ENCODE assay signal across 31 cellular contexts in genomic region chr2:71557321-71557720, GRCh38.
DNase-seq lines count a peak whose midpoint lies in the region; ATAC-seq and TF ChIP-seq lines count a peak whose summit lies in the region.
"Had no signal": no experiment of that assay in that cellular context is flagged by ENCODE, and none has a peak within 500 bp of the region (broad histone marks: within the 10 kb centered on the region; RNA-seq: fewer than 3 reads in every experiment).

No MANE protein-coding gene starts in this region.

- H3K4me3 ChIP-seq in SK-N-SH (ENCODE audit: low read depth in 2 of 2, low read length in 1 of 2) (no peak overlapping the region), endodermal cell (ENCODE audit: low read length) (no peak overlapping the region), osteoblast (ENCODE audit: insufficient read depth, low read length) (no peak overlapping the region)
- H3K4me3 ChIP-seq: breast epithelium, HAP-1, PC-9, uterus had no signal

- no peaks in the 10 kb centered on the region for H3K27me3 Mint-ChIP-seq in endodermal cell (ENCODE audit: insufficient read depth)
- H3K27me3 Mint-ChIP-seq: activated CD4-positive, alpha-beta T cell treated with anti-CD3 and anti-CD28 coated beads, Interleukin-2, amount 10 ng/mL, durations not matched to agents 7 days and 5 days; stimulated activated naive CD8-positive, alpha-beta T cell treated with anti-CD3 and anti-CD28 coated beads, Interleukin-15, amount 100 ng/mL, for 72 hours had no signal

- no peak overlapping the region for H3K27ac Mint-ChIP-seq in endodermal cell
- H3K27ac Mint-ChIP-seq: activated CD4-positive, alpha-beta T cell treated with anti-CD3 and anti-CD28 coated beads, Interleukin-2, amount 10 ng/mL, durations not matched to agents 7 days and 5 days; CD8-positive, alpha-beta T cell; memory B cell had no signal

- peaks cover 7% of the 10 kb centered on the region; the same call in 1 of the 2 replicates for H3K27me3 ChIP-seq in SK-N-SH (ENCODE audit: insufficient read depth)
- H3K27me3 ChIP-seq in endodermal cell (ENCODE audit: control insufficient read depth, insufficient read depth, low read length, poor library complexity, severe bottlenecking) = no peaks in the 10 kb centered on the region
- peaks cover 8% of the 10 kb centered on the region for H3K27me3 ChIP-seq in osteoblast (ENCODE audit: insufficient read depth, low read length)
- H3K27me3 ChIP-seq: breast epithelium, uterus had no signal

- 51% methylated on average over 6 of the region's 6 CpGs for WGBS in SK-N-SH (ENCODE audit: low lambda C conversion rate)
- 88% methylated on average over 6 of the region's 6 CpGs; no CpG with 5 or more reads in 1 of the 2 experiments for WGBS in endodermal cell (ENCODE audit: insufficient coverage in 1 of 2, insufficient read length in 1 of 2), 2 experiments

- no peak for DNase-seq in SK-N-SH
- DNase-seq in HuH-7.5 (ENCODE audit: low spot score) = peak; percentile 65
- DNase-seq in endodermal cell = peak; percentile 70
- DNase-seq in osteoblast (ENCODE audit: insufficient read length, low spot score, missing footprints) = peak; percentile 69
- no peak for DNase-seq in left colon
- DNase-seq: activated CD4-positive, alpha-beta T cell treated with anti-CD3 and anti-CD28 coated beads, Interleukin-2, amount 10 ng/mL, durations not matched to agents 7 days and 5 days; activated naive CD4-positive, alpha-beta T cell; activated T-cell treated with anti-CD3 and anti-CD28 coated beads, Interleukin-2, amount 50 U/mL, for 4 hours; CD8-positive, alpha-beta T cell; effector CD4-positive, alpha-beta T cell; KBM-7; MM.1S; NCI-H1417; NCI-H2081 treated with DMSO at 0.1 percent for 48 hours; NCI-H345; occipital lobe; PC-9; SHP77 treated with DMSO at 0.1 percent for 48 hours; small intestine; stimulated activated CD4-positive, alpha-beta T cell treated with anti-CD3 and anti-CD28 coated beads, Interleukin-1b, Interleukin-23, amount 100 ng/mL, for 48 hours; stimulated activated CD8-positive, alpha-beta memory T cell treated with anti-CD3 and anti-CD28 coated beads, Interleukin-4, amount 100 ng/mL, for 48 hours; stimulated activated naive CD8-positive, alpha-beta T cell treated with anti-CD3 and anti-CD28 coated beads, Interleukin-15, amount 100 ng/mL, for 72 hours; SW 1271; T1000; uterus had no signal

- H3K27ac ChIP-seq in SK-N-SH (ENCODE audit: low read depth in 2 of 2, low read length in 1 of 2) (no peak overlapping the region), endodermal cell (ENCODE audit: low read depth, low read length) (no peak overlapping the region), osteoblast (ENCODE audit: low read depth, low read length) (no peak overlapping the region)
- H3K27ac ChIP-seq: breast epithelium, PC-9, uterus had no signal

- H2AFZ ChIP-seq in SK-N-SH (ENCODE audit: low read depth) = no peak overlapping the region
- no peak overlapping the region for H2AFZ ChIP-seq in osteoblast (ENCODE audit: low read length)
- H2AFZ ChIP-seq: PC-9 had no signal

- TF ChIP-seq RAD21 in SK-N-SH (IDR thresholded peaks at IDR 0.05; ENCODE audit: low read length) = peak; percentile 13; the same call in 1 of the 2 replicates

- CTCF ChIA-PET in SK-N-SH (lab: Yijun Ruan, JAX) = interaction anchor here (1.1 to 5.1 kb wide), 4 partner anchors 9 to 593 kb away, joined by 3 to 33 read pairs (median 8); no protein-coding TSS in a partner anchor

- H4K20me1 ChIP-seq in SK-N-SH (ENCODE audit: insufficient read depth) (no peaks in the 10 kb centered on the region), osteoblast (ENCODE audit: insufficient read depth, low read length) (no peaks in the 10 kb centered on the region)

- H3K4me2 ChIP-seq in SK-N-SH (no peak overlapping the region), osteoblast (ENCODE audit: insufficient read depth, low read length) (no peak overlapping the region)
- H3K4me2 ChIP-seq: PC-9 had no signal

- intact Hi-C loops in left colon (cut with DNase I, micrococcal nuclease) = loop anchor here (10.0 kb wide), 2 partner anchors 437 to 587 kb away; partner anchors contain the start of gene CYP26B1 (in 1 of the 2)

- H3K9me2 ChIP-seq in SK-N-SH = no peaks in the 10 kb centered on the region

- no peaks in the 10 kb centered on the region for H3F3A ChIP-seq in SK-N-SH (replicated peaks; ENCODE audit: insufficient read depth)

- H3K79me2 ChIP-seq in SK-N-SH (ENCODE audit: insufficient read depth) = no peaks in the 10 kb centered on the region
- no peaks in the 10 kb centered on the region for H3K79me2 ChIP-seq in osteoblast (ENCODE audit: insufficient read depth, low read length)

- H3K9me3 Mint-ChIP-seq in endodermal cell = no peaks in the 10 kb centered on the region
- H3K9me3 Mint-ChIP-seq: activated CD4-positive, alpha-beta T cell treated with anti-CD3 and anti-CD28 coated beads, Interleukin-2, amount 10 ng/mL, durations not matched to agents 7 days and 5 days; activated T-cell treated with anti-CD3 and anti-CD28 coated beads, Interleukin-2, amount 50 U/mL, for 4 hours; CD8-positive, alpha-beta T cell; memory B cell; stimulated activated naive CD8-positive, alpha-beta T cell treated with anti-CD3 and anti-CD28 coated beads, Interleukin-15, amount 100 ng/mL, for 72 hours had no signal

- POLR2A ChIA-PET in SK-N-SH (lab: Yijun Ruan, JAX) = no interaction called here

- H3K9ac ChIP-seq in SK-N-SH (no peak overlapping the region), endodermal cell (ENCODE audit: extremely low read depth, low read length, poor library complexity, severe bottlenecking) (no peak overlapping the region)

- peaks cover 3% of the 10 kb centered on the region for H3K4me1 Mint-ChIP-seq in endodermal cell
- H3K4me1 Mint-ChIP-seq: activated CD4-positive, alpha-beta T cell treated with anti-CD3 and anti-CD28 coated beads, Interleukin-2, amount 10 ng/mL, durations not matched to agents 7 days and 5 days; memory B cell; stimulated activated naive CD8-positive, alpha-beta T cell treated with anti-CD3 and anti-CD28 coated beads, Interleukin-15, amount 100 ng/mL, for 72 hours had no signal

- H3K4me1 ChIP-seq in SK-N-SH (ENCODE audit: control insufficient read depth in 1 of 2, insufficient read depth in 2 of 2, low read depth in 1 of 2, low read length in 1 of 2) (peaks cover 0 to 29% of the 10 kb centered on the region in 2 experiments; a peak in 1 of 4 replicates), endodermal cell (ENCODE audit: control insufficient read depth, insufficient read depth, low read length) (no peaks in the 10 kb centered on the region), osteoblast (ENCODE audit: insufficient read depth, low read length) (no peaks in the 10 kb centered on the region)
- H3K4me1 ChIP-seq: breast epithelium, HAP-1, uterus had no signal

- no peak for ATAC-seq in SK-N-SH treated with all-trans-retinoic acid at 6 μM for 48 hours
- ATAC-seq in GM18498 (IDR thresholded peaks at IDR 0.05; ENCODE audit: unreplicated experiment) = no peak
- no peak for ATAC-seq in HG03442 (IDR thresholded peaks at IDR 0.05; ENCODE audit: unreplicated experiment)
- no peak for ATAC-seq in left colon
- ATAC-seq: activated T-cell treated with anti-CD3 and anti-CD28 coated beads, Interleukin-2, amount 50 U/mL, for 4 hours; CD8-positive, alpha-beta T cell; stimulated activated naive CD8-positive, alpha-beta T cell treated with anti-CD3 and anti-CD28 coated beads, Interleukin-15, amount 100 ng/mL, for 72 hours had no signal

- no peaks in the 10 kb centered on the region for H3K36me3 ChIP-seq in SK-N-SH (replicated peaks in 1 of 2; ENCODE audit: control insufficient read depth in 1 of 2, insufficient read depth in 2 of 2, low read length in 1 of 2)
- no peaks in the 10 kb centered on the region for H3K36me3 ChIP-seq in endodermal cell (ENCODE audit: control insufficient read depth, insufficient read depth, low read length)
- no peaks in the 10 kb centered on the region for H3K36me3 ChIP-seq in osteoblast (ENCODE audit: insufficient read depth, low read length)
- H3K36me3 ChIP-seq: breast epithelium, HAP-1, uterus had no signal

- TF ChIP-seq CTCF in SK-N-SH (IDR thresholded peaks at IDR 0.05) (no peak), endodermal cell (conservative IDR thresholded peaks at IDR 0.05) (peak; percentile 42), osteoblast (IDR thresholded peaks at IDR 0.05; ENCODE audit: extremely low read depth, low read depth, low read length) (no peak)

- H3K9me3 ChIP-seq in SK-N-SH = no peaks in the 10 kb centered on the region
- no peaks in the 10 kb centered on the region for H3K9me3 ChIP-seq in endodermal cell (ENCODE audit: control insufficient read depth, low read length)
- H3K9me3 ChIP-seq in osteoblast (ENCODE audit: low read depth, low read length) = no peaks in the 10 kb centered on the region
- H3K9me3 ChIP-seq: breast epithelium, HAP-1, uterus had no signal

- TF ChIP-seq EP300 in SK-N-SH (IDR thresholded peaks at IDR 0.05; ENCODE audit: borderline replicate concordance in 1 of 2, low read depth in 1 of 2, low read length in 1 of 2) = no peak

- H3K36me3 Mint-ChIP-seq in endodermal cell (ENCODE audit: low read depth) = no peaks in the 10 kb centered on the region
- H3K36me3 Mint-ChIP-seq: memory B cell had no signal

- H3K4me3 Mint-ChIP-seq in endodermal cell = no peak overlapping the region
- H3K4me3 Mint-ChIP-seq: activated CD4-positive, alpha-beta T cell treated with anti-CD3 and anti-CD28 coated beads, Interleukin-2, amount 10 ng/mL, durations not matched to agents 7 days and 5 days; activated T-cell treated with anti-CD3 and anti-CD28 coated beads, Interleukin-2, amount 50 U/mL, for 4 hours; CD8-positive, alpha-beta T cell; memory B cell; stimulated activated naive CD8-positive, alpha-beta T cell treated with anti-CD3 and anti-CD28 coated beads, Interleukin-15, amount 100 ng/mL, for 72 hours had no signal

TF ChIP-seq in SK-N-SH, 30 proteins besides CTCF, POLR2A, EP300 and RAD21 (continues in another document):
- no peak for TF ChIP-seq YY1 (IDR thresholded peaks at IDR 0.05; ENCODE audit: low read depth)

TF ChIP-seq in SK-N-SH treated with all-trans-retinoic acid at 6 μM for 48 hours, 23 proteins besides CTCF, POLR2A, EP300 and RAD21 (continues in another document):
- TF ChIP-seq ZFP30 (CRISPR knock-in tag; IDR thresholded peaks at IDR 0.05) (no peak), ESRRG (CRISPR knock-in tag; IDR thresholded peaks at IDR 0.05) (no peak)

Comparison
In these comparisons a context has a peak if more than half of its experiments do, and no peak if none do; other contexts are left out.
1. DNase-seq: peak in HuH-7.5 (single experiment), endodermal cell (single experiment) and osteoblast (single experiment); none in SK-N-SH (single experiment) and left colon (0 of 2).